Comparison of ENCODE assay signal across 8 cellular contexts in the genomic region with DNA sequence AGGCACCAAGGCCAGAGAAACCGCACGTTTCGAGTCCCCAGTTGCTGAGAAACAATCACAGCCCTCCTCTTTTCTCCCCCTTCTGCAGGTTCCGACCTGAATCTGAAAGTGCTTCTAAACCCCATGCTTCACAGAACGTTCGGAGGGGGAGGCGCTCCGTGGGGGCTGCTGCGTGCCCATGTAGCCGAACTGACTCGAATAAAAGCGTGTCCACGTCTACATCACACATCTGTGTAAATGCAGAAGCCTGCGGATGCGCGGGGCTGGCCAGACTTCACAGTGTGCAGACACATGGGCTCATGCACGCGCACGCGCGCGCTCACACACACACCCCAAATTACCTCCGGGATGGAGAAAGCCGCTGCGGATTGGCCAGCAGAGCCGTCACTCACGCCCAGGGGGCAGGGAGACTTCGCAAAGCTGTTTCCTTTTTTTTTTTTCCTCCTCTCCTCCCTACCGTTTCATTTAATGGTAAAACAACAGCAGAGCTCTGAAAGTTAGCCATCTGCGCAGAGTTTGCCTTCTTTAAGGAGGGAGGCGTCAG. TPM values are rescaled to one million over a fixed set of nuclear protein-coding genes. Genes with fewer than 3 reads are reported as not detected.
DNase-seq lines count a peak whose midpoint lies in the region; ATAC-seq and TF ChIP-seq lines count a peak whose summit lies in the region.

No MANE protein-coding gene starts in this region.

- H3K36me3 Mint-ChIP-seq in activated CD4-positive, alpha-beta T cell treated with anti-CD3 and anti-CD28 coated beads, Interleukin-2, amount 10 ng/mL, durations not matched to agents 24 days and 14 days (ENCODE audit: low read depth), result peaks cover 6% of the 10 kb centered on the region

- intact Hi-C loops in activated CD4-positive, alpha-beta T cell treated with anti-CD3 and anti-CD28 coated beads, Interleukin-2, amount 10 ng/mL, durations not matched to agents 24 days and 14 days (cut with micrococcal nuclease), result loop anchor here (1.0 to 10.0 kb wide), 5 partner anchors 40 to 1280 kb away; partner anchors contain the start of genes TSHZ1 and ZNF236

- peak; percentile 90 for DNase-seq in BJ (ENCODE audit: low read depth)
- peak; percentile 78 for DNase-seq in GM19240 (ENCODE audit: insufficient read length, low spot score)
- DNase-seq in NCI-H524 treated with DMSO at 0.1 percent for 48 hours (lab: John Stamatoyannopoulos, UW), result peak; percentile 86
- DNase-seq in activated CD4-positive, alpha-beta T cell treated with anti-CD3 and anti-CD28 coated beads, Interleukin-2, amount 10 ng/mL, durations not matched to agents 24 days and 14 days, result peak; percentile 99
- DNase-seq in coronary artery (ENCODE audit: low spot score), result peak; percentile 95
- peak; percentile 98 for DNase-seq in kidney tubule cell (ENCODE audit: low spot score)
- peak; percentile 98 to 99 for DNase-seq in stimulated activated CD4-positive, alpha-beta T cell treated with anti-CD3 and anti-CD28 coated beads, Interleukin-15, amount 100 ng/mL, for 48 hours (ENCODE audit: low read depth in 2 of 2)

- peak overlapping the region; percentile 97 for H3K4me3 Mint-ChIP-seq in activated CD4-positive, alpha-beta T cell treated with anti-CD3 and anti-CD28 coated beads, Interleukin-2, amount 10 ng/mL, durations not matched to agents 24 days and 14 days

- CTCF ChIA-PET in BJ (lab: Yijun Ruan, JAX), result interaction anchor here (1.1 kb wide), 1 partner anchor 48 kb away, joined by 4 read pairs; no protein-coding TSS in a partner anchor

- H3K27me3 ChIP-seq in BJ (ENCODE audit: control insufficient read depth, insufficient read depth, low read length), result no peaks in the 10 kb centered on the region; the same call in 1 of the 2 replicates

- peaks cover 74% of the 10 kb centered on the region for H3K27me3 Mint-ChIP-seq in activated CD4-positive, alpha-beta T cell treated with anti-CD3 and anti-CD28 coated beads, Interleukin-2, amount 10 ng/mL, durations not matched to agents 24 days and 14 days

- TF ChIP-seq CTCF in BJ (IDR thresholded peaks at IDR 0.05; ENCODE audit: insufficient read depth, low read depth, low read length) (no peak), coronary artery (IDR thresholded peaks at IDR 0.05) (no peak)

- peaks cover 31% of the 10 kb centered on the region for H3K4me1 Mint-ChIP-seq in activated CD4-positive, alpha-beta T cell treated with anti-CD3 and anti-CD28 coated beads, Interleukin-2, amount 10 ng/mL, durations not matched to agents 24 days and 14 days

- POLR2A ChIA-PET in BJ (lab: Charles Lee), result interaction anchor here (0.6 to 1.0 kb wide), 4 partner anchors 13 to 165 kb away, joined by 3 to 4 read pairs (median 4); no protein-coding TSS in a partner anchor

- no peaks in the 10 kb centered on the region for H3K36me3 ChIP-seq in BJ (ENCODE audit: control insufficient read depth, insufficient read depth, low read length)

- peak overlapping the region; percentile 83 for H3K4me3 ChIP-seq in BJ (ENCODE audit: low read depth, low read length)
- peak overlapping the region; percentile 71 for H3K4me3 ChIP-seq in coronary artery

- peak overlapping the region; percentile 60 to 86 for H3K27ac ChIP-seq in coronary artery

- no peaks in the 10 kb centered on the region for H3K9me3 Mint-ChIP-seq in activated CD4-positive, alpha-beta T cell treated with anti-CD3 and anti-CD28 coated beads, Interleukin-2, amount 10 ng/mL, durations not matched to agents 24 days and 14 days

- peak overlapping the region; percentile 84 for H3K27ac Mint-ChIP-seq in activated CD4-positive, alpha-beta T cell treated with anti-CD3 and anti-CD28 coated beads, Interleukin-2, amount 10 ng/mL, durations not matched to agents 24 days and 14 days

- ATAC-seq in HG03442 (IDR thresholded peaks at IDR 0.05; ENCODE audit: unreplicated experiment), result peak; percentile 72

RNA-seq across cellular contexts. Expression of gene ZNF516, which starts 2.3 kb away (rescaled TPM):
- 11.3 and 11.6 TPM in 2 replicates for polyA plus RNA-seq in BJ (2011; rRNA removed)
- 24.2 and 27.9 TPM in 2 replicates for polyA minus RNA-seq in BJ (2011; rRNA and poly(A)+ RNA removed)
- 0.85 and 1.6 TPM in 2 replicates for total RNA-seq in activated CD4-positive, alpha-beta T cell treated with anti-CD3 and anti-CD28 coated beads, Interleukin-2, amount 10 ng/mL, durations not matched to agents 24 days and 14 days

Comparison
In these comparisons a context has a peak if more than half of its experiments do, and no peak if none do; other contexts are left out.
1. Peak in every context shown above with its lines: DNase-seq, ATAC-seq, H3K4me3 ChIP-seq and H3K27ac ChIP-seq.